In genomic region chr11:123519055-123519796, GRCh38 we compare ENCODE assay signal across 12 cellular contexts.
A peak's percentile ranks its signal among the peaks of the same experiment; 100 is the strongest.
DNase-seq lines count a peak whose midpoint lies in the region; ATAC-seq and TF ChIP-seq lines count a peak whose summit lies in the region.
"Had no signal": no experiment of that assay in that cellular context is flagged by ENCODE, and none has a peak within 500 bp of the region (broad histone marks: within the 10 kb centered on the region; RNA-seq: fewer than 3 reads in every experiment).

No MANE protein-coding gene starts in this region.

- peaks cover 22% of the 10 kb centered on the region for H4K20me1 ChIP-seq in neural progenitor cell (ENCODE audit: low read depth)

- CTCF ChIA-PET in activated CD4-positive, alpha-beta memory T cell treated with anti-CD3 and anti-CD28 coated beads, Interleukin-2, amount 10 ng/mL, durations not matched to agents 7 days and 5 days (lab: Charles Lee), result interaction anchor here (1.7 to 2.1 kb wide), 2 partner anchors 8 to 35 kb away, joined by 8 to 10 read pairs; no protein-coding TSS in a partner anchor
- CTCF ChIA-PET in activated CD8-positive, alpha-beta T cell treated with anti-CD3 and anti-CD28 coated beads, Interleukin-2, amount 10 ng/mL, durations not matched to agents 7 days and 5 days (lab: Charles Lee), result interaction anchor here (0.9 to 2.1 kb wide), 2 partner anchors 8 to 212 kb away, joined by 3 to 12 read pairs; no protein-coding TSS in a partner anchor
- CTCF ChIA-PET in HEK293T (lab: Yijun Ruan, JAX), result interaction anchor here (0.6 to 1.2 kb wide), 3 partner anchors 8 to 307 kb away, joined by 3 to 5 read pairs (median 4); no protein-coding TSS in a partner anchor

- no peaks in the 10 kb centered on the region for H3K36me3 Mint-ChIP-seq in endodermal cell (ENCODE audit: low read depth)
- H3K36me3 Mint-ChIP-seq in neural progenitor cell, result peaks cover 8% of the 10 kb centered on the region
- H3K36me3 Mint-ChIP-seq in activated CD4-positive, alpha-beta memory T cell treated with anti-CD3 and anti-CD28 coated beads, Interleukin-2, amount 10 ng/mL, durations not matched to agents 7 days and 5 days (ENCODE audit: low read depth), result peaks cover 46% of the 10 kb centered on the region
- H3K36me3 Mint-ChIP-seq in activated CD8-positive, alpha-beta T cell treated with anti-CD3 and anti-CD28 coated beads, Interleukin-2, amount 10 ng/mL, durations not matched to agents 7 days and 5 days (ENCODE audit: low read depth), result peaks cover 7% of the 10 kb centered on the region

- H3K4me1 Mint-ChIP-seq in endodermal cell (peaks cover 21% of the 10 kb centered on the region), neural progenitor cell (peaks cover 26% of the 10 kb centered on the region)
- peaks cover 42% of the 10 kb centered on the region for H3K4me1 Mint-ChIP-seq in activated CD4-positive, alpha-beta memory T cell treated with anti-CD3 and anti-CD28 coated beads, Interleukin-2, amount 10 ng/mL, durations not matched to agents 7 days and 5 days
- peaks cover 21% of the 10 kb centered on the region for H3K4me1 Mint-ChIP-seq in activated CD8-positive, alpha-beta T cell treated with anti-CD3 and anti-CD28 coated beads, Interleukin-2, amount 10 ng/mL, durations not matched to agents 7 days and 5 days (ENCODE audit: low read depth)

- POLR2A ChIA-PET in activated CD4-positive, alpha-beta memory T cell treated with anti-CD3 and anti-CD28 coated beads, Interleukin-2, amount 10 ng/mL, durations not matched to agents 7 days and 5 days (lab: Charles Lee), result interaction anchor here (0.7 kb wide), 1 partner anchor 650 kb away, joined by 3 read pairs; no protein-coding TSS in a partner anchor
- POLR2A ChIA-PET in activated CD8-positive, alpha-beta T cell treated with anti-CD3 and anti-CD28 coated beads, Interleukin-2, amount 10 ng/mL, durations not matched to agents 7 days and 5 days (lab: Charles Lee), result interaction anchor here (0.7 kb wide), 1 partner anchor 55 kb away, joined by 3 read pairs; no protein-coding TSS in a partner anchor
- POLR2A ChIA-PET in HEK293T (lab: Yijun Ruan, JAX), result interaction anchor here (1.1 kb wide), 1 partner anchor 16 kb away, joined by 3 read pairs; no protein-coding TSS in a partner anchor

- H3K9me3 ChIP-seq in endodermal cell (ENCODE audit: control insufficient read depth, low read length) (no peaks in the 10 kb centered on the region), neural progenitor cell (ENCODE audit: low read depth) (no peaks in the 10 kb centered on the region)
- H3K9me3 ChIP-seq: gastrocnemius medialis had no signal

- ATAC-seq in activated CD8-positive, alpha-beta T cell treated with anti-CD3 and anti-CD28 coated beads, Interleukin-2, amount 10 ng/mL, durations not matched to agents 7 days and 5 days, result no peak
- ATAC-seq: gastrocnemius medialis had no signal

- no peak overlapping the region for H2AFZ ChIP-seq in neural progenitor cell (replicated peaks)

- H3K9ac ChIP-seq in endodermal cell (ENCODE audit: extremely low read depth, low read length, poor library complexity, severe bottlenecking), result no peak overlapping the region
- H3K9ac ChIP-seq in neural progenitor cell, result no peak overlapping the region

- peak overlapping the region; percentile 40 for H3K4me2 ChIP-seq in neural progenitor cell

- H3K4me1 ChIP-seq in endodermal cell (ENCODE audit: control insufficient read depth, insufficient read depth, low read length), result peaks cover 3% of the 10 kb centered on the region
- H3K4me1 ChIP-seq in neural progenitor cell, result peaks cover 24% of the 10 kb centered on the region
- H3K4me1 ChIP-seq: gastrocnemius medialis had no signal

- H3K27ac ChIP-seq in endodermal cell (ENCODE audit: low read depth, low read length), result no peak overlapping the region
- H3K27ac ChIP-seq in neural progenitor cell, result no peak overlapping the region
- H3K27ac ChIP-seq: gastrocnemius medialis had no signal

- DNase-seq in EL (peak; percentile 58), NCI-H2227 (lab: John Stamatoyannopoulos, UW; ENCODE audit: unreplicated experiment) (peak; percentile 6), endodermal cell (peak; percentile 68), neural progenitor cell (ENCODE audit: low spot score) (no peak), HEK293T (ENCODE audit: extremely low spot score) (no peak)
- DNase-seq in activated CD4-positive, alpha-beta memory T cell treated with anti-CD3 and anti-CD28 coated beads, Interleukin-2, amount 10 ng/mL, durations not matched to agents 7 days and 5 days, result no peak
- no peak for DNase-seq in activated naive CD4-positive, alpha-beta T cell (lab: John Stamatoyannopoulos, UW)
- DNase-seq in activated CD8-positive, alpha-beta T cell treated with anti-CD3 and anti-CD28 coated beads, Interleukin-2, amount 10 ng/mL, durations not matched to agents 7 days and 5 days, result no peak
- DNase-seq: activated CD4-positive, alpha-beta T cell treated with anti-CD3 and anti-CD28 coated beads for 4 hours; DND-41; gastrocnemius medialis; Kasumi-1 had no signal

- H3K27me3 ChIP-seq in endodermal cell (ENCODE audit: control insufficient read depth, insufficient read depth, low read length, poor library complexity, severe bottlenecking) (no peaks in the 10 kb centered on the region), neural progenitor cell (no peaks in the 10 kb centered on the region)
- H3K27me3 ChIP-seq: gastrocnemius medialis had no signal

- no peak for TF ChIP-seq CTCF in endodermal cell (conservative IDR thresholded peaks at IDR 0.05)
- no peak for TF ChIP-seq CTCF in neural progenitor cell (IDR thresholded peaks at IDR 0.05)

- H3K27me3 Mint-ChIP-seq in endodermal cell (ENCODE audit: insufficient read depth), result no peaks in the 10 kb centered on the region
- H3K27me3 Mint-ChIP-seq in neural progenitor cell (ENCODE audit: insufficient read depth, low read depth), result no peaks in the 10 kb centered on the region
- no peaks in the 10 kb centered on the region for H3K27me3 Mint-ChIP-seq in activated CD4-positive, alpha-beta memory T cell treated with anti-CD3 and anti-CD28 coated beads, Interleukin-2, amount 10 ng/mL, durations not matched to agents 7 days and 5 days
- no peaks in the 10 kb centered on the region for H3K27me3 Mint-ChIP-seq in activated CD8-positive, alpha-beta T cell treated with anti-CD3 and anti-CD28 coated beads, Interleukin-2, amount 10 ng/mL, durations not matched to agents 7 days and 5 days (ENCODE audit: low read depth)

- H3K4me3 Mint-ChIP-seq in endodermal cell (no peak overlapping the region), neural progenitor cell (peak overlapping the region; percentile 27)
- no peak overlapping the region for H3K4me3 Mint-ChIP-seq in activated CD4-positive, alpha-beta memory T cell treated with anti-CD3 and anti-CD28 coated beads, Interleukin-2, amount 10 ng/mL, durations not matched to agents 7 days and 5 days
- no peak overlapping the region for H3K4me3 Mint-ChIP-seq in activated CD8-positive, alpha-beta T cell treated with anti-CD3 and anti-CD28 coated beads, Interleukin-2, amount 10 ng/mL, durations not matched to agents 7 days and 5 days

- WGBS in endodermal cell (ENCODE audit: insufficient coverage in 1 of 2, insufficient read length in 1 of 2), 2 experiments, result 59 to 63% methylated on average over 5 to 10 of the region's 11 CpGs

- H3F3A ChIP-seq in neural progenitor cell (ENCODE audit: low read depth), result peaks cover 13% of the 10 kb centered on the region

- H3K36me3 ChIP-seq in endodermal cell (ENCODE audit: control insufficient read depth, insufficient read depth, low read length), result peaks cover 7% of the 10 kb centered on the region
- H3K36me3 ChIP-seq in neural progenitor cell, result no peaks in the 10 kb centered on the region
- H3K36me3 ChIP-seq: gastrocnemius medialis had no signal

- H3K79me2 ChIP-seq in neural progenitor cell (ENCODE audit: low read depth), result peaks cover 26% of the 10 kb centered on the region

- H3K27ac Mint-ChIP-seq in endodermal cell (no peak overlapping the region), neural progenitor cell (peak overlapping the region; percentile 76)
- no peak overlapping the region for H3K27ac Mint-ChIP-seq in activated CD4-positive, alpha-beta memory T cell treated with anti-CD3 and anti-CD28 coated beads, Interleukin-2, amount 10 ng/mL, durations not matched to agents 7 days and 5 days
- H3K27ac Mint-ChIP-seq in activated CD8-positive, alpha-beta T cell treated with anti-CD3 and anti-CD28 coated beads, Interleukin-2, amount 10 ng/mL, durations not matched to agents 7 days and 5 days, result no peak overlapping the region

- no peak overlapping the region for H3K4me3 ChIP-seq in endodermal cell (ENCODE audit: low read length)
- no peak overlapping the region for H3K4me3 ChIP-seq in neural progenitor cell
- H3K4me3 ChIP-seq: gastrocnemius medialis had no signal

- H3K9me3 Mint-ChIP-seq in endodermal cell, result no peaks in the 10 kb centered on the region
- peaks cover 7% of the 10 kb centered on the region for H3K9me3 Mint-ChIP-seq in neural progenitor cell
- peaks cover 2% of the 10 kb centered on the region for H3K9me3 Mint-ChIP-seq in activated CD4-positive, alpha-beta memory T cell treated with anti-CD3 and anti-CD28 coated beads, Interleukin-2, amount 10 ng/mL, durations not matched to agents 7 days and 5 days
- H3K9me3 Mint-ChIP-seq in activated CD8-positive, alpha-beta T cell treated with anti-CD3 and anti-CD28 coated beads, Interleukin-2, amount 10 ng/mL, durations not matched to agents 7 days and 5 days (ENCODE audit: insufficient read depth), result no peaks in the 10 kb centered on the region

TF ChIP-seq in HEK293T, 16 proteins besides CTCF, POLR2A, EP300 and RAD21:
- no peak for TF ChIP-seq NFRKB (IDR thresholded peaks at IDR 0.05)
- TF ChIP-seq ZNF384 (IDR thresholded peaks at IDR 0.05), result no peak
- TF ChIP-seq FOXM1 (IDR thresholded peaks at IDR 0.05; ENCODE audit: borderline replicate concordance), result no peak
- no peak for TF ChIP-seq TARDBP (IDR thresholded peaks at IDR 0.05)
- no peak for TF ChIP-seq FOXK2 (IDR thresholded peaks at IDR 0.05)
- no peak for TF ChIP-seq PKNOX1 (IDR thresholded peaks at IDR 0.05)
- TF ChIP-seq ARNT (IDR thresholded peaks at IDR 0.05), result no peak
- no peak for TF ChIP-seq HDGF (IDR thresholded peaks at IDR 0.05; ENCODE audit: borderline replicate concordance)
- no peak for TF ChIP-seq SUZ12 (IDR thresholded peaks at IDR 0.05)
- no peak for TF ChIP-seq L3MBTL2 (conservative IDR thresholded peaks at IDR 0.05)
- TF ChIP-seq FOXA1 (IDR thresholded peaks at IDR 0.05), result no peak
- no peak for TF ChIP-seq CTBP1 (IDR thresholded peaks at IDR 0.05; ENCODE audit: borderline replicate concordance)

Comparison
In these comparisons a context has a peak if more than half of its experiments do, and no peak if none do; other contexts are left out.
1. DNase-seq: peak in EL (single experiment), NCI-H2227 (single experiment) and endodermal cell (single experiment); none in neural progenitor cell (single experiment), activated CD4-positive, alpha-beta memory T cell treated with anti-CD3 and anti-CD28 coated beads, Interleukin-2, amount 10 ng/mL, durations not matched to agents 7 days and 5 days (single experiment), activated naive CD4-positive, alpha-beta T cell (0 of 4), activated CD8-positive, alpha-beta T cell treated with anti-CD3 and anti-CD28 coated beads, Interleukin-2, amount 10 ng/mL, durations not matched to agents 7 days and 5 days (single experiment) and HEK293T (single experiment).